1 cellular context compared by ENCODE assay signal in the genomic region with DNA sequence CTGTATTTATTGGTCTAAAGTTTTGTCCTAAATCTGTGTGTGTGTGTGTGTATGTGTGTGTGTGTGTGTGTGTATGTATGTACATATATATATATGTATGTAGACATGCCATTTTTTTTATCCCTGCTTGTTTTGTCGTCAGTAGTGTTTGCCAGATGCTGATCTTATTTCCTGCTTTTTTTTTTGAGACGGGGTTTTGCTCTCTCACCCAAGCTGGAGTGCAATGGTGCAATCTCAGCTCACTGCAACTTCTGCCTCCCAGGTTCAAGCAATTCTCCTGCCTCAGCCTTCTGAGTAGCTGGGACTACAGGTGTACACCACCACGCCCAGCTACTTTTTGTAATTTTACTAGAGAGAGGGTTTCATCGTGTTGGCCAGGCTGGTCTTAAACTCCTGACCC.
A peak's percentile ranks its signal among the peaks of the same experiment; 100 is the strongest.
TF ChIP-seq lines count a peak whose summit lies in the region.

No MANE protein-coding gene starts in this region.

TF ChIP-seq in HEK293, 187 proteins besides CTCF, POLR2A, EP300 and RAD21:
- TF ChIP-seq, protein P1, sequence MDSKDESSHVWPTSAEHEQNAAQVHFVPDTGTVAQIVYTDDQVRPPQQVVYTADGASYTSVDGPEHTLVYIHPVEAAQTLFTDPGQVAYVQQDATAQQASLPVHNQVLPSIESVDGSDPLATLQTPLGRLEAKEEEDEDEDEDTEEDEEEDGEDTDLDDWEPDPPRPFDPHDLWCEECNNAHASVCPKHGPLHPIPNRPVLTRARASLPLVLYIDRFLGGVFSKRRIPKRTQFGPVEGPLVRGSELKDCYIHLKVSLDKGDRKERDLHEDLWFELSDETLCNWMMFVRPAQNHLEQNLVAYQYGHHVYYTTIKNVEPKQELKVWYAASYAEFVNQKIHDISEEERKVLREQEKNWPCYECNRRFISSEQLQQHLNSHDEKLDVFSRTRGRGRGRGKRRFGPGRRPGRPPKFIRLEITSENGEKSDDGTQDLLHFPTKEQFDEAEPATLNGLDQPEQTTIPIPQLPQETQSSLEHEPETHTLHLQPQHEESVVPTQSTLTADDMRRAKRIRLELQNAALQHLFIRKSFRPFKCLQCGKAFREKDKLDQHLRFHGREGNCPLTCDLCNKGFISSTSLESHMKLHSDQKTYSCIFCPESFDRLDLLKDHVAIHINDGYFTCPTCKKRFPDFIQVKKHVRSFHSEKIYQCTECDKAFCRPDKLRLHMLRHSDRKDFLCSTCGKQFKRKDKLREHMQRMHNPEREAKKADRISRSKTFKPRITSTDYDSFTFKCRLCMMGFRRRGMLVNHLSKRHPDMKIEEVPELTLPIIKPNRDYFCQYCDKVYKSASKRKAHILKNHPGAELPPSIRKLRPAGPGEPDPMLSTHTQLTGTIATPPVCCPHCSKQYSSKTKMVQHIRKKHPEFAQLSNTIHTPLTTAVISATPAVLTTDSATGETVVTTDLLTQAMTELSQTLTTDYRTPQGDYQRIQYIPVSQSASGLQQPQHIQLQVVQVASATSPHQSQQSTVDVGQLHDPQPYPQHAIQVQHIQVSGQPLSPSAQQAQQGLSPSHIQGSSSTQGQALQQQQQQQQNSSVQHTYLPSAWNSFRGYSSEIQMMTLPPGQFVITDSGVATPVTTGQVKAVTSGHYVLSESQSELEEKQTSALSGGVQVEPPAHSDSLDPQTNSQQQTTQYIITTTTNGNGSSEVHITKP (tag by site-specific recombination; IDR thresholded peaks at IDR 0.05): peak; percentile 56
- TF ChIP-seq, protein P2, sequence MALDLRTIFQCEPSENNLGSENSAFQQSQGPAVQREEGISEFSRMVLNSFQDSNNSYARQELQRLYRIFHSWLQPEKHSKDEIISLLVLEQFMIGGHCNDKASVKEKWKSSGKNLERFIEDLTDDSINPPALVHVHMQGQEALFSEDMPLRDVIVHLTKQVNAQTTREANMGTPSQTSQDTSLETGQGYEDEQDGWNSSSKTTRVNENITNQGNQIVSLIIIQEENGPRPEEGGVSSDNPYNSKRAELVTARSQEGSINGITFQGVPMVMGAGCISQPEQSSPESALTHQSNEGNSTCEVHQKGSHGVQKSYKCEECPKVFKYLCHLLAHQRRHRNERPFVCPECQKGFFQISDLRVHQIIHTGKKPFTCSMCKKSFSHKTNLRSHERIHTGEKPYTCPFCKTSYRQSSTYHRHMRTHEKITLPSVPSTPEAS (tag by site-specific recombination; IDR thresholded peaks at IDR 0.05): peak; percentile 39; the same call in 1 of the 2 replicates
